30 cellular contexts compared by ENCODE assay signal in the genomic region with DNA sequence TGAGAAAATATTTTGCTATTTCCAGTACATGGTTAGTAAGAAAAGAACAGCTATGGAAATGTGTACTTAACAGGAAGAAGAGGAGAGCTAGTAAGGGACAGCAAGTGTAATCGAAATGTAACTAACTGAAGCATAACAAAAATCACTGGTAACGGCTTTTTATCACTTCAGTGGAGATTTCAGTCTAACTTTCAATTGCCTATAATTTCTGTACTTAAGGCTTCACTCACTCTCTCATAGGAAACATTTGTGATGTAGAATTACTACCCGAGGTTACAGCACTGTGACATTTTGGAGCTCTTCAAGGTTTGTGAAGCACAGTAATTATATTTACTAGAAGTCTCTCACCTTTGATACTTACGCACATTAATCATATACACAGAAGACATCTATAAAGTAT.
"Had no signal": no experiment of that assay in that cellular context is flagged by ENCODE, and none has a peak within 500 bp of the region (broad histone marks: within the 10 kb centered on the region; RNA-seq: fewer than 3 reads in every experiment).

No MANE protein-coding gene starts in this region.

- H3K9me3 ChIP-seq: adrenal gland, ascending aorta, pancreas, prostate gland, uterus had no signal

- H3K4me3 ChIP-seq: adrenal gland, ascending aorta, cardiac muscle cell, pancreas, prostate gland, skin epidermis, uterus had no signal

- H3K4me1 ChIP-seq: adrenal gland, ascending aorta, pancreas, prostate gland, uterus had no signal

- H3K27me3 ChIP-seq: adrenal gland, ascending aorta, cardiac muscle cell, pancreas, uterus had no signal

- DNase-seq: activated CD4-positive, alpha-beta memory T cell treated with anti-CD3 and anti-CD28 coated beads for 36 hours; activated CD4-positive, alpha-beta T cell treated with anti-CD3 and anti-CD28 coated beads, Interleukin-2, amount 10 ng/mL, durations not matched to agents 24 days and 14 days; activated CD4-positive, CD25-positive, alpha-beta regulatory T cell treated with anti-CD3 and anti-CD28 coated beads, Interleukin-2, amount 50 U/mL, for 72 hours; activated CD8-positive, alpha-beta memory T cell treated with anti-CD3 and anti-CD28 coated beads, Interleukin-2, amount 50 U/mL, for 4 hours; activated effector memory CD4-positive, alpha-beta T cell treated with anti-CD3 and anti-CD28 coated beads, Interleukin-2, amount 50 U/mL, for 16 hours; activated naive CD4-positive, alpha-beta T cell treated with anti-CD3 and anti-CD28 coated beads for 36 hours; activated naive CD8-positive, alpha-beta T cell treated with anti-CD3 and anti-CD28 coated beads for 36 hours; activated T-cell treated with anti-CD3 and anti-CD28 coated beads, Interleukin-2, amount 50 U/mL, for 1 hour; adrenal gland; endodermal cell; foreskin fibroblast; head of caudate nucleus; hippocampal formation; left cardiac atrium; midbrain; naive thymus-derived CD4-positive, alpha-beta T cell; nucleus accumbens; pancreas; retina; stimulated activated CD4-positive, alpha-beta T cell treated with anti-CD3 and anti-CD28 coated beads, Interleukin-4, amount 100 ng/mL, for 24 hours; stimulated activated naive CD8-positive, alpha-beta T cell treated with anti-CD3 and anti-CD28 coated beads, Interleukin-15, amount 100 ng/mL, for 72 hours; substantia nigra; uterus had no signal

- ATAC-seq: esophagus mucosa; left cardiac atrium; naive thymus-derived CD4-positive, alpha-beta T cell; pancreas; sciatic nerve; stimulated activated memory B cell treated with anti-CD40 and anti-IgM and Interleukin-4, amounts not matched to agents 10 μg/mL and 1 μg/mL and 100 μg/mL, for 72 hours; stimulated activated naive CD8-positive, alpha-beta T cell treated with anti-CD3 and anti-CD28 coated beads, Interleukin-15, amount 100 ng/mL, for 72 hours had no signal

- H3K36me3 ChIP-seq: adrenal gland, ascending aorta, cardiac muscle cell, pancreas, prostate gland, uterus had no signal

- H3K27ac ChIP-seq: adrenal gland, ascending aorta, cardiac muscle cell, pancreas, prostate gland, skin epidermis, uterus had no signal
